ENCODE assay signal across 20 cellular contexts in genomic region chr1:157288511-157288910, GRCh38.
"Had no signal": no experiment of that assay in that cellular context is flagged by ENCODE, and none has a peak within 500 bp of the region (broad histone marks: within the 10 kb centered on the region; RNA-seq: fewer than 3 reads in every experiment).

No MANE protein-coding gene starts in this region.

- H3K36me3 ChIP-seq: cardiac muscle cell, Peyer's patch had no signal

- ATAC-seq: activated naive CD4-positive, alpha-beta T cell treated with anti-CD3 and anti-CD28 coated beads, Interleukin-2, amount 50 U/mL, for 72 hours had no signal

- H3K4me3 ChIP-seq: cardiac muscle cell, Peyer's patch had no signal

- H3K27me3 ChIP-seq: cardiac muscle cell, Peyer's patch had no signal

- DNase-seq: activated CD4-positive, alpha-beta T cell treated with anti-CD3 and anti-CD28 coated beads, Interleukin-2, amount 10 ng/mL, durations not matched to agents 24 days and 14 days; activated CD4-positive, alpha-beta T cell treated with anti-CD3 and anti-CD28 coated beads, Interleukin-2, amount 50 U/mL, for 48 hours; activated CD4-positive, CD25-positive, alpha-beta regulatory T cell treated with anti-CD3 and anti-CD28 coated beads, Interleukin-2, amount 50 U/mL, for 72 hours; activated CD8-positive, alpha-beta memory T cell treated with anti-CD3 and anti-CD28 coated beads, Interleukin-2, amount 50 U/mL, for 4 hours; activated effector memory CD4-positive, alpha-beta T cell treated with Interleukin-2 at 50 U/mL for 16 hours; activated naive CD4-positive, alpha-beta T cell; amygdala; NCI-H146; NCI-H1930; NCI-H2107; NCI-H2171 treated with DMSO at 0.1 percent for 48 hours; NCI-H226; NK-92 treated with Interleukin-12 subunit alpha and Interleukin-12 subunit beta, amount 100 ng/mL, for 24 hours; Peyer's patch; SHP77 treated with DMSO at 0.1 percent for 48 hours had no signal

- H3K9me3 ChIP-seq: Peyer's patch had no signal

- H3K27ac Mint-ChIP-seq: activated CD4-positive, alpha-beta T cell treated with anti-CD3 and anti-CD28 coated beads, Interleukin-2, amount 10 ng/mL, durations not matched to agents 24 days and 14 days; activated naive CD4-positive, alpha-beta T cell treated with anti-CD3 and anti-CD28 coated beads, Interleukin-2, amount 50 U/mL, for 72 hours; brain; T-helper 1 cell treated with Interleukin-12 subunit alpha and Interleukin-12 subunit beta and Interleukin-4 antibody, amounts not matched to agents 30 μg/mL and 1 μg/mL, for 36 hours had no signal

- H3K4me1 Mint-ChIP-seq: activated CD4-positive, alpha-beta T cell treated with anti-CD3 and anti-CD28 coated beads, Interleukin-2, amount 10 ng/mL, durations not matched to agents 24 days and 14 days; brain had no signal

- H3K9me3 Mint-ChIP-seq: activated CD4-positive, alpha-beta T cell treated with anti-CD3 and anti-CD28 coated beads, Interleukin-2, amount 10 ng/mL, durations not matched to agents 24 days and 14 days; activated naive CD4-positive, alpha-beta T cell treated with anti-CD3 and anti-CD28 coated beads, Interleukin-2, amount 50 U/mL, for 72 hours; brain; T-helper 1 cell treated with Interleukin-12 subunit alpha and Interleukin-12 subunit beta and Interleukin-4 antibody, amounts not matched to agents 30 μg/mL and 1 μg/mL, for 36 hours had no signal

- FAIRE-seq: astrocyte had no signal

- H3K4me3 Mint-ChIP-seq: activated CD4-positive, alpha-beta T cell treated with anti-CD3 and anti-CD28 coated beads, Interleukin-2, amount 10 ng/mL, durations not matched to agents 24 days and 14 days; brain; T-helper 1 cell treated with Interleukin-12 subunit alpha and Interleukin-12 subunit beta and Interleukin-4 antibody, amounts not matched to agents 30 μg/mL and 1 μg/mL, for 36 hours had no signal

- H3K36me3 Mint-ChIP-seq: activated naive CD4-positive, alpha-beta T cell treated with anti-CD3 and anti-CD28 coated beads, Interleukin-2, amount 50 U/mL, for 72 hours; brain had no signal
